8 cellular contexts compared by ENCODE assay signal in the genomic region with DNA sequence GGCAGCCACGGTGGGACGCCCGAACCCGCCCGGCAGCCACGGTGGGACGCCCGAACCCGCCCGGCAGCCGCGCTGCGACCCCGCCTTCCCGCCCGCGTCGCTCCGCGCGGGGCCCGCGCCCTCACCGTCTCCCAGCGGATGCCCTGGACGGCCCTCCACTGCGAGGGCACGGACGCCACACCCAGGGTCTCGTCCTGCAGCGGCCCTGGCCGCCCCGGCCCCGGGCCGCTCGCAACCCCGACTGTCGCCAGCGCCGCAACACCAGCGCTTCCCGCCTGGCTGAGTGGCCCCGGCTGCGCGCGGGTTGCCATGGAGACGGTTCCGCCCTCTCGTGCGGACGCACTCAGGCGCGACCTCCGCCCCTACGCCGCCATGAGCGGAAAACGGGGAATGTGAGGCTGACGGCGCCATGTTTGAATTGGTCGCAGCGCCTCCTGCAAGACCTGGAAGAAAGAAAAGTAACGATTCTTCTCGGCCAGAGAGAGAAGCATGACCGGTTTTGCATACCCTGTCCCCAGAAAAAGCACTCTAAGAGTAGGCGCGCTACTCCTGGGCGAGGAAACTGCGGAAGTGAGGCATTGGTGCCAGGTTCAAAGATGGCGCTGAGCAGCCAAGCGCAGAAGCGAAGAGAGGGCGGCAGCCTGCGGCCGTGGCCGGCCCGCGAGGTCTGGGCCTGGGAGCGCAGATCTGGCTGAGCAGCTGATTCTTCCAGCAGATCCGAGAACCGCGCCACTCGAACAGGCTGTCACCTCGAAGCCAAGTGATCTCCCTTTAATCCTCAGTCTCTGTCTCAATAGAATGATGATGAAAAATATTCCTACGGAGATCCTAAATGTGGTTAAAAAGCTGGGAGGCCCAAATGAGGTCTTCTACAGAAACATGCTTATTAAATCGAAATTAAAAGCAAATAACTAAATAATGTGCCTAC. TPM values are rescaled to one million over a fixed set of nuclear protein-coding genes. Genes with fewer than 3 reads are reported as not detected.
DNase-seq lines count a peak whose midpoint lies in the region; ATAC-seq and TF ChIP-seq lines count a peak whose summit lies in the region.

A gene (minus strand): TSS at position 432 of the 928 bp plus-strand sequence. CDS start 121 bp downstream, at position 311.

- no peaks in the 10 kb centered on the region for H3K9me3 Mint-ChIP-seq in T-helper 2 cell treated with Interferon-gamma antibody and Interleukin-4, amounts not matched to agents 5 μg/mL and 100 μg/mL, for 36 hours

- intact Hi-C loops in ascending aorta (cut with DNase I) (loop anchor here (1.0 to 2.0 kb wide), 3 partner anchors 21 to 104 kb away; a partner anchor contains a TSS), vagina (cut with DNase I) (loop anchor here (1.0 kb wide), 1 partner anchor 17 kb away; no protein-coding TSS in a partner anchor)

- no peaks in the 10 kb centered on the region for H3K27me3 ChIP-seq in ascending aorta
- H3K27me3 ChIP-seq in rectal smooth muscle tissue (ENCODE audit: control insufficient read depth, insufficient read depth, low read length), result no peaks in the 10 kb centered on the region
- no peaks in the 10 kb centered on the region for H3K27me3 ChIP-seq in vagina

- H3K4me1 ChIP-seq in ascending aorta (peaks cover 0 to 4% of the 10 kb centered on the region in 2 donors), rectal smooth muscle tissue (ENCODE audit: control insufficient read depth, insufficient read depth, low read length) (no peaks in the 10 kb centered on the region), vagina (peaks cover 8% of the 10 kb centered on the region)

- TF ChIP-seq CTCF in ascending aorta (IDR thresholded peaks at IDR 0.05) (no peak), vagina (IDR thresholded peaks at IDR 0.05) (no peak)

- peak within 1 kb of the TSS; percentile 91 to 96 for H3K27ac ChIP-seq in ascending aorta
- H3K27ac ChIP-seq in rectal smooth muscle tissue (ENCODE audit: low read depth, low read length), result peak within 1 kb of the TSS; percentile 100
- H3K27ac ChIP-seq in vagina, result peak within 1 kb of the TSS; percentile 98

- DNase-seq in NCI-H2029 (lab: John Stamatoyannopoulos, UW) (peak; percentile 89), ascending aorta (ENCODE audit: low spot score in 2 of 2) (peak; percentile 76 to 96), hepatic stellate cell (ENCODE audit: low spot score) (peak; percentile 99), vagina (ENCODE audit: extremely low spot score in 2 of 2) (no peak)
- DNase-seq in T-helper 2 cell treated with Interferon-gamma antibody and Interleukin-4, amounts not matched to agents 5 μg/mL and 100 μg/mL, for 36 hours (ENCODE audit: low spot score), result peak; percentile 95

- H3K4me1 Mint-ChIP-seq in T-helper 2 cell treated with Interferon-gamma antibody and Interleukin-4, amounts not matched to agents 5 μg/mL and 100 μg/mL, for 36 hours (ENCODE audit: low read depth), result peaks cover 4% of the 10 kb centered on the region

- peak within 1 kb of the TSS; percentile 99 for H3K27ac Mint-ChIP-seq in T-helper 2 cell treated with Interferon-gamma antibody and Interleukin-4, amounts not matched to agents 5 μg/mL and 100 μg/mL, for 36 hours

- ATAC-seq in GM18499 (IDR thresholded peaks at IDR 0.05; ENCODE audit: insufficient read depth, unreplicated experiment) (peak; percentile 59), HG02943 (IDR thresholded peaks at IDR 0.05; ENCODE audit: low read depth, unreplicated experiment) (peak; percentile 51)

- H3K4me3 Mint-ChIP-seq in T-helper 2 cell treated with Interferon-gamma antibody and Interleukin-4, amounts not matched to agents 5 μg/mL and 100 μg/mL, for 36 hours, result peak within 1 kb of the TSS; percentile 94

- H3K36me3 Mint-ChIP-seq in T-helper 2 cell treated with Interferon-gamma antibody and Interleukin-4, amounts not matched to agents 5 μg/mL and 100 μg/mL, for 36 hours (ENCODE audit: low read depth), result peaks cover 2% of the 10 kb centered on the region

- peak within 1 kb of the TSS; percentile 78 to 84 for H3K4me3 ChIP-seq in ascending aorta
- peak within 1 kb of the TSS; percentile 91 for H3K4me3 ChIP-seq in rectal smooth muscle tissue (ENCODE audit: low read length)
- H3K4me3 ChIP-seq in vagina, result peak within 1 kb of the TSS; percentile 72 to 95

- H3K27me3 Mint-ChIP-seq in T-helper 2 cell treated with Interferon-gamma antibody and Interleukin-4, amounts not matched to agents 5 μg/mL and 100 μg/mL, for 36 hours (ENCODE audit: low read depth), result no peaks in the 10 kb centered on the region

- H3K9me3 ChIP-seq in ascending aorta (no peaks in the 10 kb centered on the region), vagina (no peaks in the 10 kb centered on the region)

- TF ChIP-seq POLR2A in vagina (IDR thresholded peaks at IDR 0.05), result peak in 1 of 2 donors; percentile 43

- peak within 1 kb of the TSS; percentile 91 for H3K9ac ChIP-seq in rectal smooth muscle tissue (ENCODE audit: low read length)

- H3K36me3 ChIP-seq in ascending aorta (no peaks in the 10 kb centered on the region), rectal smooth muscle tissue (ENCODE audit: control insufficient read depth, insufficient read depth, low read length) (no peaks in the 10 kb centered on the region), vagina (no peaks in the 10 kb centered on the region)

RNA-seq across cellular contexts. Expression of the gene that starts here (rescaled TPM):
- total RNA-seq in ascending aorta (49.9 TPM), vagina (46.9 TPM)

Comparison
In these comparisons a context has a peak if more than half of its experiments do, and no peak if none do; other contexts are left out.
1. DNase-seq: peak in NCI-H2029 (single experiment), T-helper 2 cell treated with Interferon-gamma antibody and Interleukin-4, amounts not matched to agents 5 μg/mL and 100 μg/mL, for 36 hours (single experiment), ascending aorta (2 of 2) and hepatic stellate cell (single experiment); none in vagina (0 of 2).
2. Peak in every context shown above with its lines, with median percentiles within 50 percentile points of each other: H3K27ac ChIP-seq and H3K4me3 ChIP-seq.